Comparison of ENCODE assay signal across 8 cellular contexts in the genomic region with DNA sequence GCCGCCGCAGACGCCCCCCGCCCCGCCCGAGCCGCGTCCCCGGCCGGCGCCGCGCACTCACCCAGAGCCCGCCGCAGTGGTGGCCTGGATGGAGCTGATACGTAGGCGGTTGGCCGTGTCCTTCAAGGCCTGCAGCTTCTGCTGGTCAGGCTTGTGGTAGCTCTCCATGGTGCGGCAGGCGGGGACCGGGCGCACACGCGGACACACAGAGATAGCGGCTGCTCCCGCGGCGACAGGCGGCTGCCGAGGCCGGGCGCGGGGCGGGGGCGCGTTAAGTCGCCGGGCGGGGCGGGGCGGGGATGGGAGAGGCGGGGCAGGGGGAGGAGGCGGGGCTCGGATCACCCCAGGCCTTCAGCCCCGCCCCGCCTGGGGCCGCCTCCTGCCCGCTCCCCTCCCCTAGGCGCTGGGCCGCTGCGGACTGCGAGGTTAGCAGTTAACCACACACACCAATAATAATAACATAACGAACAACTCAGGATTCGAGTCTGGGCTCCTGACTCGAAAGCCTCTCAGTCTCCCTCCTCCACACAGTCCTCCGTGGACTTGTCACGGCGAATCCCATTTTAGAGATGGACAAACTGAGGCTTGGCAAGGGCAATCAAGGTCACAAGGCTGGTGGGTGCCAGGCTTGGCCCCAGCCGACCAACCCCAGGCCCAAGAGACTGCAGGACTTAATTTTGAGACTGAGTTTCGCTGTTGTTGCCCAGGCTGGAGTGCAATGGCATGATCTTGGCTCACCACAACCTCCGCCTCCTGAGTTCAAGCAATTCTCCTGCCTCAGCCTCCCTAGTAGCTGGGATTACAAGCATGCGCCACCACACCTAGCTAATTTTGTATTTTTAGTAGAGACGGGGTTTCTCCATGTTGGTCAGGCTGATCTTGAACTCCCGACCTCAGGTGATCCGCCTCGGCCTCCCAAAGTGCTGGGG. TPM values are rescaled to one million over a fixed set of nuclear protein-coding genes. Genes with fewer than 3 reads are reported as not detected.
DNase-seq lines count a peak whose midpoint lies in the region; ATAC-seq and TF ChIP-seq lines count a peak whose summit lies in the region.

A gene with protein sequence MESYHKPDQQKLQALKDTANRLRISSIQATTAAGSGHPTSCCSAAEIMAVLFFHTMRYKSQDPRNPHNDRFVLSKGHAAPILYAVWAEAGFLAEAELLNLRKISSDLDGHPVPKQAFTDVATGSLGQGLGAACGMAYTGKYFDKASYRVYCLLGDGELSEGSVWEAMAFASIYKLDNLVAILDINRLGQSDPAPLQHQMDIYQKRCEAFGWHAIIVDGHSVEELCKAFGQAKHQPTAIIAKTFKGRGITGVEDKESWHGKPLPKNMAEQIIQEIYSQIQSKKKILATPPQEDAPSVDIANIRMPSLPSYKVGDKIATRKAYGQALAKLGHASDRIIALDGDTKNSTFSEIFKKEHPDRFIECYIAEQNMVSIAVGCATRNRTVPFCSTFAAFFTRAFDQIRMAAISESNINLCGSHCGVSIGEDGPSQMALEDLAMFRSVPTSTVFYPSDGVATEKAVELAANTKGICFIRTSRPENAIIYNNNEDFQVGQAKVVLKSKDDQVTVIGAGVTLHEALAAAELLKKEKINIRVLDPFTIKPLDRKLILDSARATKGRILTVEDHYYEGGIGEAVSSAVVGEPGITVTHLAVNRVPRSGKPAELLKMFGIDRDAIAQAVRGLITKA (minus strand): TSS at position 248 of the 929 bp plus-strand sequence. CDS start 80 bp downstream, at position 168.

- no peaks in the 10 kb centered on the region for H3K27me3 Mint-ChIP-seq in activated T-helper 17 cell treated with anti-CD3 and anti-CD28 coated beads, Interleukin-2, amount 50 U/mL, for 72 hours
- H3K27me3 Mint-ChIP-seq in natural killer cell treated with Interleukin-12 subunit alpha and Interleukin-12 subunit beta and Interleukin-15 and Interleukin-18, amount 100 ng/mL, for 72 hours: no peaks in the 10 kb centered on the region

- CTCF ChIA-PET in RWPE1 (lab: Yijun Ruan, JAX): no interaction called here

- H3K4me1 ChIP-seq in HUES6 (ENCODE audit: control insufficient read depth, insufficient read depth, low read length): peaks cover 41% of the 10 kb centered on the region

- H3K27me3 ChIP-seq in HUES6 (ENCODE audit: control insufficient read depth, insufficient read depth, low read length): no peaks in the 10 kb centered on the region

- no peaks in the 10 kb centered on the region for H3K9me3 ChIP-seq in HUES6 (ENCODE audit: control insufficient read depth, insufficient read depth, low read depth, low read length)

- H3K27ac Mint-ChIP-seq in activated T-helper 17 cell treated with anti-CD3 and anti-CD28 coated beads, Interleukin-2, amount 50 U/mL, for 72 hours: peak within 1 kb of the TSS; percentile 89
- peak within 1 kb of the TSS; percentile 50 to 65 for H3K27ac Mint-ChIP-seq in natural killer cell treated with Interleukin-12 subunit alpha and Interleukin-12 subunit beta and Interleukin-15 and Interleukin-18, amount 100 ng/mL, for 72 hours

- TF ChIP-seq CTCF in RWPE1 (conservative IDR thresholded peaks at IDR 0.05; ENCODE audit: low read depth): no peak

- H3K36me3 ChIP-seq in HUES6 (ENCODE audit: control insufficient read depth, insufficient read depth, low read length): peaks cover 12% of the 10 kb centered on the region

- H3K4me3 Mint-ChIP-seq in activated T-helper 17 cell treated with anti-CD3 and anti-CD28 coated beads, Interleukin-2, amount 50 U/mL, for 72 hours: peak within 1 kb of the TSS; percentile 90
- H3K4me3 Mint-ChIP-seq in natural killer cell treated with Interleukin-12 subunit alpha and Interleukin-12 subunit beta and Interleukin-15 and Interleukin-18, amount 100 ng/mL, for 72 hours: peak within 1 kb of the TSS; percentile 92

- peak; percentile 99 for DNase-seq in D341Med (ENCODE audit: low spot score)
- DNase-seq in RWPE1 (ENCODE audit: low spot score): peak; percentile 94
- DNase-seq in fibroblast of peridontal ligament (ENCODE audit: extremely low read depth): peak; percentile 78
- DNase-seq in natural killer cell treated with Interleukin-12 subunit alpha and Interleukin-12 subunit beta and Interleukin-15 and Interleukin-18, amount 100 ng/mL, for 72 hours (ENCODE audit: low spot score): peak; percentile 89
- peak; percentile 84 for DNase-seq in stimulated activated naive CD4-positive, alpha-beta T cell treated with Interleukin-2 at 50 U/mL for 16 hours (lab: John Stamatoyannopoulos, UW)

- peak; percentile 55 for ATAC-seq in GM21390 (IDR thresholded peaks at IDR 0.05; ENCODE audit: unreplicated experiment)
- peak; percentile 86 for ATAC-seq in activated T-helper 17 cell treated with anti-CD3 and anti-CD28 coated beads, Interleukin-2, amount 50 U/mL, for 72 hours (replicated peaks)
- ATAC-seq in natural killer cell treated with Interleukin-12 subunit alpha and Interleukin-12 subunit beta and Interleukin-15 and Interleukin-18, amount 100 ng/mL, for 72 hours: peak; percentile 92 to 94

- H3K27ac ChIP-seq in HUES6 (ENCODE audit: low read depth, low read length): peak within 1 kb of the TSS; percentile 88
- H3K27ac ChIP-seq in RWPE1: peak within 1 kb of the TSS; percentile 92

- POLR2A ChIA-PET in RWPE1 (lab: Yijun Ruan, JAX; ENCODE audit: low non-redundant PET): no interaction called here

- peak within 1 kb of the TSS; percentile 91 for H3K4me3 ChIP-seq in HUES6 (ENCODE audit: low read depth, low read length)

- peak within 1 kb of the TSS; percentile 95 for H3K9ac ChIP-seq in HUES6 (ENCODE audit: low read length)

- H3K9me3 Mint-ChIP-seq in activated T-helper 17 cell treated with anti-CD3 and anti-CD28 coated beads, Interleukin-2, amount 50 U/mL, for 72 hours: no peaks in the 10 kb centered on the region
- no peaks in the 10 kb centered on the region for H3K9me3 Mint-ChIP-seq in natural killer cell treated with Interleukin-12 subunit alpha and Interleukin-12 subunit beta and Interleukin-15 and Interleukin-18, amount 100 ng/mL, for 72 hours

- H3K4me1 Mint-ChIP-seq in activated T-helper 17 cell treated with anti-CD3 and anti-CD28 coated beads, Interleukin-2, amount 50 U/mL, for 72 hours: peaks cover 13% of the 10 kb centered on the region
- peaks cover 27% of the 10 kb centered on the region in 2 donors for H3K4me1 Mint-ChIP-seq in natural killer cell treated with Interleukin-12 subunit alpha and Interleukin-12 subunit beta and Interleukin-15 and Interleukin-18, amount 100 ng/mL, for 72 hours (ENCODE audit: low read depth in 2 of 2)

- peaks cover 21% of the 10 kb centered on the region for H3K36me3 Mint-ChIP-seq in activated T-helper 17 cell treated with anti-CD3 and anti-CD28 coated beads, Interleukin-2, amount 50 U/mL, for 72 hours (ENCODE audit: low read depth)
- no peaks in the 10 kb centered on the region for H3K36me3 Mint-ChIP-seq in natural killer cell treated with Interleukin-12 subunit alpha and Interleukin-12 subunit beta and Interleukin-15 and Interleukin-18, amount 100 ng/mL, for 72 hours

RNA-seq across cellular contexts. Expression of the gene that starts here (rescaled TPM):
- total RNA-seq in activated T-helper 17 cell treated with anti-CD3 and anti-CD28 coated beads, Interleukin-2, amount 50 U/mL, for 72 hours: 100 to 1,000 TPM; 150 to 296 TPM
- 100 to 1,000 TPM; 171 to 339 TPM for total RNA-seq in natural killer cell treated with Interleukin-12 subunit alpha and Interleukin-12 subunit beta and Interleukin-15 and Interleukin-18, amount 100 ng/mL, for 72 hours

Comparison
In these comparisons a context has a peak if more than half of its experiments do, and no peak if none do; other contexts are left out.
1. Peak in every context shown above with its lines: DNase-seq, ATAC-seq, H3K4me3 ChIP-seq and H3K27ac ChIP-seq.